In the genomic region with DNA sequence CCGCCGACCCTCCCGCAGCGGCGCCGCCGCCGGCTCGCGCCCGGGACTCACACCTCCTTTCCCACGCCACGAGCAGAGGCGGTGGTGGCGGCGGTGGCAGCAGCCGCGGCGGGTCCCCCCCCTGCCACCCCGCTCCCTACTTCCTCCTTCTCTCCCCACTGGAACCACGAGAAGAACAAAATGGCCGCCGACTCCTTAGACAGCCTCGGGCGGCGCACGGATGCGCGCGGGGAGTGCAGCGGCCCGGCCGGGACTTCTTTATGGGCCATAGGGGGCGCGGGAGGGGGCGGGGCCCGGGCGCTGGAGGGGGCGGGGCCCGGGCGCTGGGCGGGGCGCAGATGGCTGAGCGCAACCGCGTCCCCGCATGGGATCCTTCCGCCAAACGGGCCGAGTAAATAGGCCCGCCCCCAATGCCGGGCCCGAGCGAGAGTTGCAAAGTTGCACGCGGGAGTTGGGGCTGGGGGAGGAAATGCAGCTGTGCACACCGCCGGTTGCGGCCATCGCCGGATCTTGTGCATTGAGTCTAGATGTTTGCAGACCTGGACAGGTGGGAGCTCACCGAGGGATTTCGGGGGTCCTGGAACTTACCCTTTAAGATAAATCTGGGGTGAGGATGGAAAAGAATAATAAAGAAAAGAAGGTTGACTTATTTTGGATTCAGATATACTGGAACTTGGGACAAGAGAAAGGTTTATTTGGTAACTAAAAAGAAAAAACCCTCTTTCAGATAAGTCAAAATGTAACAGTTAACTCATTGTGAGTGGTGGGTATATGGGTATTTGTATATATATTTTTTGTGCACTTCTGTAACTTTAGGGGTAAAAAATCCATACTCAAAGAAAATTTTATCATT, we compare ENCODE assay signal across 8 cellular contexts. TPM values are rescaled to one million over a fixed set of nuclear protein-coding genes. Genes with fewer than 3 reads are reported as not detected.
DNase-seq lines count a peak whose midpoint lies in the region; ATAC-seq and TF ChIP-seq lines count a peak whose summit lies in the region.

Gene PPP1CC (minus strand): TSS at position 174 of the 853 bp plus-strand sequence. CDS start 184 bp downstream, outside the sequence.

- peak; percentile 66 for ATAC-seq in HG02571 (IDR thresholded peaks at IDR 0.05; ENCODE audit: unreplicated experiment)

- no peaks in the 10 kb centered on the region for H3K27me3 ChIP-seq in SK-N-SH (ENCODE audit: insufficient read depth)

- no peaks in the 10 kb centered on the region for H3K9me2 ChIP-seq in SK-N-SH

- peaks cover 21 to 29% of the 10 kb centered on the region in 2 experiments for H3K4me1 ChIP-seq in SK-N-SH (ENCODE audit: control insufficient read depth in 1 of 2, insufficient read depth in 2 of 2, low read depth in 1 of 2, low read length in 1 of 2)

- 1% methylated on average over 36 of the region's 63 CpGs for WGBS in SK-N-SH (ENCODE audit: low lambda C conversion rate)

- H3K27ac ChIP-seq in SK-N-SH (ENCODE audit: low read depth in 2 of 2, low read length in 1 of 2), result peak within 1 kb of the TSS; percentile 75 to 85

- peaks cover 48% of the 10 kb centered on the region for H3K79me2 ChIP-seq in SK-N-SH (ENCODE audit: insufficient read depth)

- TF ChIP-seq EP300 in SK-N-SH (IDR thresholded peaks at IDR 0.05; ENCODE audit: borderline replicate concordance in 1 of 2, low read depth in 1 of 2, low read length in 1 of 2), result no peak; a peak in 1 of 4 replicates

- no peaks in the 10 kb centered on the region for H3K9me3 ChIP-seq in SK-N-SH

- H3F3A ChIP-seq in SK-N-SH (replicated peaks; ENCODE audit: insufficient read depth), result peaks cover 20% of the 10 kb centered on the region

- peaks cover 0 to 8% of the 10 kb centered on the region in 2 experiments for H3K36me3 ChIP-seq in SK-N-SH (replicated peaks in 1 of 2; ENCODE audit: control insufficient read depth in 1 of 2, insufficient read depth in 2 of 2, low read length in 1 of 2)

- TF ChIP-seq RAD21 in SK-N-SH (IDR thresholded peaks at IDR 0.05; ENCODE audit: low read length), result no peak

- TF ChIP-seq CTCF in SK-N-SH (IDR thresholded peaks at IDR 0.05), result no peak

- H2AFZ ChIP-seq in SK-N-SH (ENCODE audit: low read depth), result peak within 1 kb of the TSS; percentile 99

- H3K4me2 ChIP-seq in SK-N-SH, result peak within 1 kb of the TSS; percentile 94

- DNase-seq in GF-D8 (lab: John Stamatoyannopoulos, UW) (peak; percentile 91), NCI-H1092 (lab: John Stamatoyannopoulos, UW) (peak; percentile 90), SK-N-SH (peak; percentile 98), globus pallidus (ENCODE audit: low spot score) (peak; percentile 95), nucleus accumbens (lab: John Stamatoyannopoulos, UW) (peak in 55 of 56 donors; percentile 51 to 96 (median 88)), superior temporal gyrus (ENCODE audit: extremely low spot score) (peak; percentile 93)
- peak; percentile 92 for DNase-seq in activated naive CD4-positive, alpha-beta T cell treated with anti-CD3 and anti-CD28 coated beads, Interleukin-2, amount 50 U/mL, for 16 hours

- POLR2A ChIA-PET in SK-N-SH (lab: Yijun Ruan, JAX), result interaction anchor here (0.6 to 2.0 kb wide), 2 partner anchors 103 to 129 kb away, joined by 4 to 8 read pairs; partner anchors contain the start of gene TCTN1

- H3K4me3 ChIP-seq in SK-N-SH (ENCODE audit: low read depth in 2 of 2, low read length in 1 of 2), result peak within 1 kb of the TSS; percentile 71 to 79

- CTCF ChIA-PET in SK-N-SH (lab: Yijun Ruan, JAX), result interaction anchor here (1.3 to 4.6 kb wide), 2 partner anchors 83 to 145 kb away, joined by 7 to 15 read pairs; no protein-coding TSS in a partner anchor

- peaks cover 43% of the 10 kb centered on the region for H4K20me1 ChIP-seq in SK-N-SH (ENCODE audit: insufficient read depth)

- peak within 1 kb of the TSS; percentile 91 for H3K9ac ChIP-seq in SK-N-SH

TF ChIP-seq in SK-N-SH, 30 proteins besides CTCF, POLR2A, EP300 and RAD21 (continues in another document):
- no peak for TF ChIP-seq RXRA (IDR thresholded peaks at IDR 0.05; ENCODE audit: borderline replicate concordance, low read depth)
- TF ChIP-seq PBX3 (IDR thresholded peaks at IDR 0.05), result peak; percentile 72
- TF ChIP-seq ELF1 (IDR thresholded peaks at IDR 0.05), result peak; percentile 49; the same call in 1 of the 2 replicates
- no peak for TF ChIP-seq MEF2A (IDR thresholded peaks at IDR 0.05; ENCODE audit: borderline replicate concordance, low read depth)
- TF ChIP-seq FOXJ3 (CRISPR knock-in tag; IDR thresholded peaks at IDR 0.05), result no peak
- peak; percentile 98 for TF ChIP-seq CHD2 (IDR thresholded peaks at IDR 0.05; ENCODE audit: low read length, partially characterized antibody)
- TF ChIP-seq TCF12 (IDR thresholded peaks at IDR 0.05), result no peak
- no peak for TF ChIP-seq RFX5 (IDR thresholded peaks at IDR 0.05; ENCODE audit: low read length)
- TF ChIP-seq NFIC (IDR thresholded peaks at IDR 0.05; ENCODE audit: borderline replicate concordance), result no peak
- no peak for TF ChIP-seq EZH2phosphoT487 (IDR thresholded peaks at IDR 0.05; ENCODE audit: borderline replicate concordance, low read depth)
- no peak; the same call in none of the 2 replicates for TF ChIP-seq MXI1 (IDR thresholded peaks at IDR 0.05; ENCODE audit: low read depth, low read length)
- TF ChIP-seq, protein P1, sequence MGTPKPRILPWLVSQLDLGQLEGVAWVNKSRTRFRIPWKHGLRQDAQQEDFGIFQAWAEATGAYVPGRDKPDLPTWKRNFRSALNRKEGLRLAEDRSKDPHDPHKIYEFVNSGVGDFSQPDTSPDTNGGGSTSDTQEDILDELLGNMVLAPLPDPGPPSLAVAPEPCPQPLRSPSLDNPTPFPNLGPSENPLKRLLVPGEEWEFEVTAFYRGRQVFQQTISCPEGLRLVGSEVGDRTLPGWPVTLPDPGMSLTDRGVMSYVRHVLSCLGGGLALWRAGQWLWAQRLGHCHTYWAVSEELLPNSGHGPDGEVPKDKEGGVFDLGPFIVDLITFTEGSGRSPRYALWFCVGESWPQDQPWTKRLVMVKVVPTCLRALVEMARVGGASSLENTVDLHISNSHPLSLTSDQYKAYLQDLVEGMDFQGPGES (IDR thresholded peaks at IDR 0.05; ENCODE audit: low read depth, low read length), result no peak
- TF ChIP-seq REST (IDR thresholded peaks at IDR 0.05; ENCODE audit: low read depth, low read length), result no peak
- TF ChIP-seq RCOR1 (IDR thresholded peaks at IDR 0.05; ENCODE audit: low read length), result no peak
- no peak for TF ChIP-seq GABPA (IDR thresholded peaks at IDR 0.05; ENCODE audit: low read depth)
- TF ChIP-seq MAX (IDR thresholded peaks at IDR 0.05; ENCODE audit: low read depth), result peak; percentile 69
- peak; percentile 94 for TF ChIP-seq YY1 (IDR thresholded peaks at IDR 0.05; ENCODE audit: low read depth)
- TF ChIP-seq, protein P2, sequence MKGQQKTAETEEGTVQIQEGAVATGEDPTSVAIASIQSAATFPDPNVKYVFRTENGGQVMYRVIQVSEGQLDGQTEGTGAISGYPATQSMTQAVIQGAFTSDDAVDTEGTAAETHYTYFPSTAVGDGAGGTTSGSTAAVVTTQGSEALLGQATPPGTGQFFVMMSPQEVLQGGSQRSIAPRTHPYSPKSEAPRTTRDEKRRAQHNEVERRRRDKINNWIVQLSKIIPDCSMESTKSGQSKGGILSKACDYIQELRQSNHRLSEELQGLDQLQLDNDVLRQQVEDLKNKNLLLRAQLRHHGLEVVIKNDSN (IDR thresholded peaks at IDR 0.05; ENCODE audit: borderline replicate concordance, low read depth), result no peak

RNA-seq across cellular contexts. Expression of gene PPP1CC, which starts in this region (rescaled TPM):
- 62.0 and 74.3 TPM in 2 replicates for polyA plus RNA-seq in SK-N-SH (2012; rRNA removed)
- 90.5 and 111 TPM in 2 replicates for polyA plus RNA-seq in SK-N-SH (2012; cell fraction: cytosol; rRNA removed)
- polyA plus RNA-seq in SK-N-SH (2012; cell fraction: nucleus; rRNA removed), result 34.3 and 68.3 TPM in 2 replicates

Comparison
In these comparisons a context has a peak if more than half of its experiments do, and no peak if none do; other contexts are left out.
1. Peak in every context shown above with its lines: DNase-seq, ATAC-seq, H3K4me3 ChIP-seq and H3K27ac ChIP-seq.